Comparison of ENCODE assay signal across 11 cellular contexts in the genomic region with DNA sequence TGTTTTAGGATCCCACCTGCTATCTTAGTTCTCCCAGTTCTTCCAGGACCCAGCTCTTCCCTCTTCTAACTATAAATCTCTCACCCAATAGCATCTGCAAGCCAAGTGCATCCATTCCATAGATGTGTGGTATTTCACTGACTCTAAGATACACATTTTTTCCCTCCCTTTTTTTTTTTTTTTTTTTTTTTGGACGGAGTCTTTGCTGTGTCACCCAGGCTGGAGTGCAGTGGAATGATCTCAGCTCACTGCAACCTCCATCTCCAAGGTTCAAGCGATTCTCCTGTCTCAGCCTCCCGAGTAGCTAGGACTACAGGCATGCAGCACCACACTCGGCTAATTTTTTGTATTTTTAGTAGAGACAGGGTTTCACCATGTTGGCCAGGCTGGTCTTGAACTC. TPM values are rescaled to one million over a fixed set of nuclear protein-coding genes. Genes with fewer than 3 reads are reported as not detected.
DNase-seq lines count a peak whose midpoint lies in the region; ATAC-seq, FAIRE-seq and TF ChIP-seq lines count a peak whose summit lies in the region.
"Not testable (repeated sequence)": the region's sequence is repeated elsewhere in the genome, so short reads cannot be mapped to it uniquely, and the experiment has no call there.
"Had no signal": no experiment of that assay in that cellular context is flagged by ENCODE, and none has a peak within 500 bp of the region (broad histone marks: within the 10 kb centered on the region; RNA-seq: fewer than 3 reads in every experiment).

No MANE protein-coding gene starts in this region.

- TF ChIP-seq CTCF in KMS-11 (conservative IDR thresholded peaks at IDR 0.05; ENCODE audit: low read depth, low read length); H1 (IDR thresholded peaks at IDR 0.05; ENCODE audit: control extremely low read depth in 1 of 3, insufficient read depth in 1 of 3, low read depth in 1 of 3, low read length in 3 of 3); type B pancreatic cell (conservative IDR thresholded peaks at IDR 0.05): not testable (repeated sequence)

- not testable (repeated sequence) for H3K27me3 Mint-ChIP-seq in T-helper 17 cell; activated naive CD8-positive, alpha-beta T cell; type B pancreatic cell

- 90% methylated on average over 3 of the region's 4 CpGs; no CpG with 5 or more reads in 1 of the 2 experiments for WGBS in H1 (ENCODE audit: extremely low coverage in 1 of 2, insufficient coverage in 1 of 2, insufficient read length in 1 of 2, insufficient replicate concordance in 2 of 2, low coverage in 1 of 2, low lambda C conversion rate in 2 of 2, missing lambda C conversion rate in 1 of 2), 2 experiments

- H3K36me3 ChIP-seq in KMS-11 (ENCODE audit: insufficient read depth) (peaks cover 17% of the 10 kb centered on the region; the same call in 1 of the 2 replicates), H1 (ENCODE audit: control insufficient read depth in 2 of 4, insufficient read depth in 4 of 4, low read length in 3 of 4) (peaks cover 19 to 41% (median 32%) of the 10 kb centered on the region in 4 experiments), iPS-20b (ENCODE audit: insufficient read depth, low read depth, low read length) (peaks cover 48% of the 10 kb centered on the region), neuron (ENCODE audit: insufficient read depth, low read length) (peaks cover 39% of the 10 kb centered on the region)

- H3K27me3 ChIP-seq in KMS-11 (ENCODE audit: insufficient read depth, low read depth); neuron (ENCODE audit: insufficient read depth, low read length): not testable (repeated sequence)
- H3K27me3 ChIP-seq in H1 (replicated peaks in 1 of 4; ENCODE audit: control insufficient read depth in 3 of 4, extremely low read depth in 1 of 4, insufficient read depth in 3 of 4, low read length in 3 of 4) (peaks cover 10 to 21% (median 20%) of the 10 kb centered on the region in 4 experiments), iPS-20b (ENCODE audit: insufficient read depth, low read length) (peaks cover 29% of the 10 kb centered on the region)

- H4K91ac ChIP-seq in H1 (replicated peaks; ENCODE audit: insufficient read length, low read length): not testable (repeated sequence)

- not testable (repeated sequence) for H2BK20ac ChIP-seq in H1 (ENCODE audit: low read length)

- not testable (repeated sequence) for H3K9me3 ChIP-seq in T-helper 17 cell (ENCODE audit: control insufficient read depth, low read length, poor library complexity, severe bottlenecking); iPS-20b (ENCODE audit: insufficient read depth, low read depth, low read length); neuron (ENCODE audit: low read length)
- peaks cover 6 to 13% of the 10 kb centered on the region in 2 experiments for H3K9me3 ChIP-seq in H1 (ENCODE audit: insufficient read depth in 2 of 2, low read depth in 1 of 2, low read length in 1 of 2)

- not testable (repeated sequence) for H4K8ac ChIP-seq in H1 (ENCODE audit: extremely low read depth, insufficient read depth, low read length)

- CTCF ChIA-PET in H1 (lab: Charles Lee; ENCODE audit: partially characterized antibody): interaction anchor here (0.6 to 9.1 kb wide), 4 partner anchors 10 to 50 kb away, joined by 3 to 85 read pairs (median 18); no protein-coding TSS in a partner anchor

- H3K4me1 ChIP-seq in KMS-11 (ENCODE audit: low read depth, poor library complexity, severe bottlenecking): peaks cover 27% of the 10 kb centered on the region
- not testable (repeated sequence) for H3K4me1 ChIP-seq in H1 (replicated peaks in 1 of 4; ENCODE audit: control insufficient read depth in 3 of 4, insufficient read depth in 4 of 4, low read length in 3 of 4); iPS-20b (ENCODE audit: insufficient read depth, low read length)
- peaks cover 18% of the 10 kb centered on the region for H3K4me1 ChIP-seq in neuron (ENCODE audit: insufficient read depth, low read length)

- H2AFZ ChIP-seq in KMS-11 (ENCODE audit: low read depth); H1 (ENCODE audit: low read length); neuron (ENCODE audit: low read depth, low read length): not testable (repeated sequence)

- TF ChIP-seq EP300 in H1 (IDR thresholded peaks at IDR 0.05; ENCODE audit: borderline replicate concordance in 1 of 2, low read depth in 2 of 2, low read length in 2 of 2): not testable (repeated sequence)

- H3K18ac ChIP-seq in H1 (ENCODE audit: extremely low read depth, low read length): not testable (repeated sequence)

- H3K36me3 Mint-ChIP-seq in T-helper 17 cell (ENCODE audit: low read depth); activated naive CD8-positive, alpha-beta T cell: not testable (repeated sequence)
- peaks cover 29% of the 10 kb centered on the region for H3K36me3 Mint-ChIP-seq in type B pancreatic cell

- DNase-seq in EH (ENCODE audit: low read depth): peak; percentile 26
- DNase-seq in T-helper 17 cell; H1 (ENCODE audit: low read depth in 1 of 2, low spot score in 2 of 2); type B pancreatic cell (ENCODE audit: extremely low spot score, unreplicated experiment): not testable (repeated sequence)

- H3K4me3 Mint-ChIP-seq in T-helper 17 cell: peak overlapping the region; percentile 96
- H3K4me3 Mint-ChIP-seq in activated naive CD8-positive, alpha-beta T cell: peak overlapping the region; percentile 98
- peak overlapping the region; percentile 97 for H3K4me3 Mint-ChIP-seq in type B pancreatic cell

- H2BK12ac ChIP-seq in H1 (ENCODE audit: low read depth, low read length): not testable (repeated sequence)

- not testable (repeated sequence) for H3K4ac ChIP-seq in H1 (replicated peaks; ENCODE audit: insufficient read length, low read depth, low read length)

- peaks cover 43% of the 10 kb centered on the region for H3K4me1 Mint-ChIP-seq in T-helper 17 cell
- peaks cover 56% of the 10 kb centered on the region for H3K4me1 Mint-ChIP-seq in activated naive CD8-positive, alpha-beta T cell (ENCODE audit: low read depth)
- H3K4me1 Mint-ChIP-seq in type B pancreatic cell (ENCODE audit: unreplicated experiment): peaks cover 21% of the 10 kb centered on the region

- not testable (repeated sequence) for H2AK5ac ChIP-seq in H1 (ENCODE audit: low read depth, low read length)

- not testable (repeated sequence) for TF ChIP-seq RAD21 in H1 (IDR thresholded peaks at IDR 0.05 in 1 of 2, conservative IDR thresholded peaks at IDR 0.05 in 1 of 2; ENCODE audit: low read depth in 2 of 2, low read length in 2 of 2)

- H3K4me2 ChIP-seq in KMS-11 (peak overlapping the region; percentile 94), H1 (ENCODE audit: insufficient read depth in 1 of 2, low read depth in 2 of 2, low read length in 2 of 2) (peak overlapping the region; percentile 84 to 97)

- POLR2A ChIA-PET in H1 (lab: Charles Lee; ENCODE audit: partially characterized antibody): interaction anchor here (0.7 to 2.0 kb wide), 4 partner anchors 10 to 103 kb away, joined by 3 to 10 read pairs (median 3); no protein-coding TSS in a partner anchor

- H3K27ac Mint-ChIP-seq in T-helper 17 cell: peak overlapping the region; percentile 49
- peak overlapping the region; percentile 96 for H3K27ac Mint-ChIP-seq in activated naive CD8-positive, alpha-beta T cell
- H3K27ac Mint-ChIP-seq in type B pancreatic cell: peak overlapping the region; percentile 92

- H2BK5ac ChIP-seq in H1 (ENCODE audit: low read depth, low read length): not testable (repeated sequence)

- H3K56ac ChIP-seq in H1 (replicated peaks; ENCODE audit: insufficient read length, low read depth, low read length): not testable (repeated sequence)

- H3K79me1 ChIP-seq in H1 (ENCODE audit: low read depth, low read length): not testable (repeated sequence)

- H3K9me3 Mint-ChIP-seq in activated naive CD8-positive, alpha-beta T cell (ENCODE audit: low read depth); type B pancreatic cell: not testable (repeated sequence)

- not testable (repeated sequence) for H2BK15ac ChIP-seq in H1 (ENCODE audit: low read length)

- not testable (repeated sequence) for H3K27ac ChIP-seq in KMS-11; H1 (ENCODE audit: low read depth, low read length); iPS-20b (ENCODE audit: low read length)

- not testable (repeated sequence) for H3K9ac ChIP-seq in KMS-11; H1 (replicated peaks in 1 of 4; ENCODE audit: extremely low read depth in 1 of 4, low read depth in 3 of 4, low read length in 3 of 4); iPS-20b (ENCODE audit: low read depth, low read length)

- H3K23me2 ChIP-seq in H1 (ENCODE audit: low read depth, low read length): not testable (repeated sequence)

- not testable (repeated sequence) for ATAC-seq in T-helper 17 cell

- not testable (repeated sequence) for TF ChIP-seq POLR2A in H1 (IDR thresholded peaks at IDR 0.05; ENCODE audit: control extremely low read depth in 1 of 2, low read depth in 2 of 2, low read length in 2 of 2)

- H3K23ac ChIP-seq in H1 (ENCODE audit: insufficient read length): not testable (repeated sequence)

- H4K20me1 ChIP-seq in KMS-11 (ENCODE audit: insufficient read depth); H1 (replicated peaks in 1 of 2; ENCODE audit: control insufficient read depth in 1 of 2, insufficient read depth in 2 of 2, low read length in 2 of 2): not testable (repeated sequence)

- not testable (repeated sequence) for H3K4me3 ChIP-seq in KMS-11 (IDR thresholded peaks at IDR 0.05; ENCODE audit: insufficient read depth, low read depth, low read length)
- H3K4me3 ChIP-seq in H1 (ENCODE audit: extremely low read depth in 1 of 4, insufficient read depth in 2 of 4, low read depth in 3 of 4, low read length in 4 of 4): peak overlapping the region in 3 of 4 experiments; percentile 81 to 96 (median 89); a peak in 5 of 8 replicates
- H3K4me3 ChIP-seq in iPS-20b (ENCODE audit: low read length): peak overlapping the region; percentile 99
- H3K4me3 ChIP-seq in neuron (ENCODE audit: low read length): peak overlapping the region; percentile 94

- H3K14ac ChIP-seq in H1 (ENCODE audit: insufficient read length): not testable (repeated sequence)

- not testable (repeated sequence) for FAIRE-seq in H1 (lab: Jason Lieb, UNC)

- H2BK120ac ChIP-seq in H1 (replicated peaks; ENCODE audit: low read depth, low read length): not testable (repeated sequence)

- not testable (repeated sequence) for H4K5ac ChIP-seq in H1 (ENCODE audit: insufficient read length, low read depth, low read length)

- H3K79me2 ChIP-seq in KMS-11 (ENCODE audit: insufficient read depth, low read depth) (peaks cover 39% of the 10 kb centered on the region), H1 (ENCODE audit: control insufficient read depth in 1 of 2, insufficient read depth in 2 of 2, low read length in 2 of 2) (peaks cover 0 to 36% of the 10 kb centered on the region in 2 experiments; a peak in 3 of 4 replicates)

RNA-seq across cellular contexts. Expression of a gene that starts 1.7 kb away (rescaled TPM):
- total RNA-seq in T-helper 17 cell (10 to 100 TPM; 49.3 to 52.5 TPM), type B pancreatic cell (ENCODE audit: low replicate concordance) (53.9 and 55.2 TPM in 2 replicates)
- total RNA-seq in H1 (2021; fragmentation: NEBNext Ultra II Directional; extraction: Animal tissue kit (Norgen Biotek cat#: 25700)): 32.8 and 35.3 TPM in 2 replicates
- polyA plus RNA-seq in H1 (2011; rRNA removed): 18.3 and 23.7 TPM in 2 replicates
- polyA plus RNA-seq in H1 (2011; cell fraction: cytosol; rRNA removed): 18.3 TPM
- 34.3 TPM for polyA plus RNA-seq in H1 (2011; cell fraction: nucleus; rRNA removed)
- 18.4 to 21.4 TPM (median 19.0 TPM) in 4 replicates for polyA plus RNA-seq in H1 (2012, experiment 1 of 2)
- 7.8 TPM for polyA plus RNA-seq in H1 (2012, experiment 2 of 2)
- polyA plus RNA-seq in H1 (2013, experiment 1 of 2): 17.7 TPM
- 17.0 TPM for polyA plus RNA-seq in H1 (2013, experiment 2 of 2)
- polyA minus RNA-seq in H1 (2011; rRNA and poly(A)+ RNA removed): 53.5 and 68.2 TPM in 2 replicates
- 18.6 TPM for polyA minus RNA-seq in H1 (2011; cell fraction: cytosol; rRNA and poly(A)+ RNA removed)
- 36.3 TPM for polyA minus RNA-seq in H1 (2011; cell fraction: nucleus; rRNA and poly(A)+ RNA removed)

RNA-seq across cellular contexts. Expression of a gene that starts 5.1 kb away (rescaled TPM):
- total RNA-seq in T-helper 17 cell (under 1 TPM; 0.77 to 0.86 TPM), type B pancreatic cell (ENCODE audit: low replicate concordance) (2.6 and 4.8 TPM in 2 replicates)
- total RNA-seq in H1 (2021; fragmentation: NEBNext Ultra II Directional; extraction: Animal tissue kit (Norgen Biotek cat#: 25700)): 3.2 and 4.4 TPM in 2 replicates
- polyA plus RNA-seq in H1 (2011; rRNA removed): 6.7 and 7.6 TPM in 2 replicates
- 5.5 TPM for polyA plus RNA-seq in H1 (2011; cell fraction: cytosol; rRNA removed)
- 4.9 TPM for polyA plus RNA-seq in H1 (2011; cell fraction: nucleus; rRNA removed)
- 2.5 to 4.0 TPM (median 3.9 TPM) in 4 replicates for polyA plus RNA-seq in H1 (2012, experiment 1 of 2)
- polyA plus RNA-seq in H1 (2012, experiment 2 of 2): 4.6 TPM
- 1.7 TPM for polyA plus RNA-seq in H1 (2013, experiment 1 of 2)
- 2.2 TPM for polyA plus RNA-seq in H1 (2013, experiment 2 of 2)
- polyA minus RNA-seq in H1 (2011; rRNA and poly(A)+ RNA removed): 2.1 and 2.6 TPM in 2 replicates
- not detected for polyA minus RNA-seq in H1 (2011; cell fraction: cytosol; rRNA and poly(A)+ RNA removed)
- polyA minus RNA-seq in H1 (2011; cell fraction: nucleus; rRNA and poly(A)+ RNA removed): 1.9 TPM
- total RNA-seq: gastrocnemius medialis had no signal

RNA-seq across cellular contexts. Expression of a gene that starts 26.0 kb away (rescaled TPM):
- total RNA-seq in T-helper 17 cell (not detected), type B pancreatic cell (ENCODE audit: low replicate concordance) (0.12 and 0.22 TPM in 2 replicates)
- 0.33 and 0.41 TPM in 2 replicates for total RNA-seq in H1 (2021; fragmentation: NEBNext Ultra II Directional; extraction: Animal tissue kit (Norgen Biotek cat#: 25700))
- 0.36 and 0.38 TPM in 2 replicates for polyA plus RNA-seq in H1 (2011; rRNA removed)
- 0.27 TPM for polyA plus RNA-seq in H1 (2011; cell fraction: cytosol; rRNA removed)
- 0.36 TPM for polyA plus RNA-seq in H1 (2011; cell fraction: nucleus; rRNA removed)
- polyA plus RNA-seq in H1 (2012, experiment 1 of 2): 0.21 to 0.34 TPM (median 0.30 TPM) in 4 replicates
- polyA plus RNA-seq in H1 (2012, experiment 2 of 2): 0.25 TPM
- 0.16 TPM for polyA plus RNA-seq in H1 (2013, experiment 1 of 2)
- 0.20 TPM for polyA plus RNA-seq in H1 (2013, experiment 2 of 2)
- polyA minus RNA-seq in H1 (2011; rRNA and poly(A)+ RNA removed): 0.09 and 0.15 TPM in 2 replicates
- not detected for polyA minus RNA-seq in H1 (2011; cell fraction: cytosol; rRNA and poly(A)+ RNA removed)
- polyA minus RNA-seq in H1 (2011; cell fraction: nucleus; rRNA and poly(A)+ RNA removed): not detected
- total RNA-seq: colonic mucosa, right cardiac atrium had no signal
- polyA plus RNA-seq: right cardiac atrium had no signal

RNA-seq across cellular contexts. Expression of a gene that starts 26.6 kb away (rescaled TPM):
- total RNA-seq in T-helper 17 cell (100 to 1,000 TPM; 428 to 433 TPM), type B pancreatic cell (ENCODE audit: low replicate concordance) (110 and 155 TPM in 2 replicates)
- 25.5 and 26.2 TPM in 2 replicates for total RNA-seq in H1 (2021; fragmentation: NEBNext Ultra II Directional; extraction: Animal tissue kit (Norgen Biotek cat#: 25700))
- 32.5 and 34.0 TPM in 2 replicates for polyA plus RNA-seq in H1 (2011; rRNA removed)
- polyA plus RNA-seq in H1 (2011; cell fraction: cytosol; rRNA removed): 38.9 TPM
- polyA plus RNA-seq in H1 (2011; cell fraction: nucleus; rRNA removed): 40.8 TPM
- 36.7 to 40.2 TPM (median 38.8 TPM) in 4 replicates for polyA plus RNA-seq in H1 (2012, experiment 1 of 2)
- 31.1 TPM for polyA plus RNA-seq in H1 (2012, experiment 2 of 2)
- polyA plus RNA-seq in H1 (2013, experiment 1 of 2): 38.8 TPM
- 40.7 TPM for polyA plus RNA-seq in H1 (2013, experiment 2 of 2)
- 16.3 and 19.2 TPM in 2 replicates for polyA minus RNA-seq in H1 (2011; rRNA and poly(A)+ RNA removed)
- 17.8 TPM for polyA minus RNA-seq in H1 (2011; cell fraction: cytosol; rRNA and poly(A)+ RNA removed)
- polyA minus RNA-seq in H1 (2011; cell fraction: nucleus; rRNA and poly(A)+ RNA removed): 13.6 TPM
